In genomic region chr15:62940755-62941361, GRCh38 we compare ENCODE assay signal across 9 cellular contexts.
DNase-seq lines count a peak whose midpoint lies in the region; ATAC-seq, FAIRE-seq and TF ChIP-seq lines count a peak whose summit lies in the region.
"Had no signal": no experiment of that assay in that cellular context is flagged by ENCODE, and none has a peak within 500 bp of the region (broad histone marks: within the 10 kb centered on the region; RNA-seq: fewer than 3 reads in every experiment).

No MANE protein-coding gene starts in this region.

- no peaks in the 10 kb centered on the region for H3K36me3 Mint-ChIP-seq in stimulated activated naive B cell treated with anti-CD40 and anti-IgM and Interleukin-4, amounts not matched to agents 10 μg/mL and 1 μg/mL and 100 μg/mL, for 72 hours
- H3K36me3 Mint-ChIP-seq in endothelial cell (ENCODE audit: low read depth, unreplicated experiment): no peaks in the 10 kb centered on the region

- H3K9me2 ChIP-seq in PC-9 (ENCODE audit: insufficient read depth): no peaks in the 10 kb centered on the region

- H3K79me1 ChIP-seq in neuronal stem cell (ENCODE audit: low read depth, low read length): no peaks in the 10 kb centered on the region

- TF ChIP-seq CTCF in GM13976 (IDR thresholded peaks at IDR 0.05; ENCODE audit: borderline replicate concordance, control extremely low read depth, extremely low read depth, insufficient read depth, missing control alignments) (no peak), PC-9 (conservative IDR thresholded peaks at IDR 0.05) (no peak), esophagus squamous epithelium (IDR thresholded peaks at IDR 0.05) (no peak), D721Med (IDR thresholded peaks at IDR 0.05; ENCODE audit: insufficient read depth, missing control alignments) (no peak), endothelial cell (IDR thresholded peaks at IDR 0.05; ENCODE audit: unreplicated experiment) (no peak)

- H3K4me2 ChIP-seq in PC-9 (peak overlapping the region; percentile 64), neuronal stem cell (ENCODE audit: insufficient read depth, low read length, poor library complexity, severe bottlenecking) (no peak overlapping the region)

- H2AK5ac ChIP-seq in neuronal stem cell (ENCODE audit: low read depth, low read length): peak overlapping the region; percentile 83

- H3K9me3 ChIP-seq in PC-9 (ENCODE audit: insufficient read depth, low read depth): no peaks in the 10 kb centered on the region
- H3K9me3 ChIP-seq in esophagus squamous epithelium: no peaks in the 10 kb centered on the region
- no peaks in the 10 kb centered on the region for H3K9me3 ChIP-seq in neuronal stem cell (replicated peaks in 1 of 2; ENCODE audit: control insufficient read depth in 2 of 2, insufficient read depth in 1 of 2, low read depth in 1 of 2, low read length in 2 of 2)

- peak overlapping the region; percentile 57 for H2BK5ac ChIP-seq in neuronal stem cell (ENCODE audit: low read length)

- in situ Hi-C loops in GM13976 (cut with MboI; ENCODE audit: low sequenced_read_pairs, unreplicated experiment): no loop called here

- H3K27me3 ChIP-seq in PC-9 (ENCODE audit: insufficient read depth, low read depth) (no peaks in the 10 kb centered on the region), esophagus squamous epithelium (peaks cover 0 to 19% (median 0%) of the 10 kb centered on the region in 4 donors), neuronal stem cell (ENCODE audit: control insufficient read depth in 3 of 3, insufficient read depth in 3 of 3, low read depth in 1 of 3, low read length in 3 of 3) (peaks cover 0 to 13% (median 0%) of the 10 kb centered on the region in 3 experiments)

- peak; percentile 32 for DNase-seq in GM13976 (ENCODE audit: low spot score)
- peak; percentile 43 to 74 for DNase-seq in PC-9
- no peak for DNase-seq in esophagus squamous epithelium (lab: John Stamatoyannopoulos, UW)
- no peak for DNase-seq in neuronal stem cell (ENCODE audit: low spot score)
- DNase-seq in D721Med (ENCODE audit: insufficient read length, low spot score): no peak
- no peak for DNase-seq in stimulated activated naive B cell treated with anti-CD40 and anti-IgM and Interleukin-4, amounts not matched to agents 10 μg/mL and 1 μg/mL and 100 μg/mL, for 72 hours
- DNase-seq in endothelial cell (ENCODE audit: low spot score): no peak
- DNase-seq in activated CD4-positive, CD25-positive, alpha-beta regulatory T cell (lab: John Stamatoyannopoulos, UW): no peak

- H2BK12ac ChIP-seq in neuronal stem cell (ENCODE audit: low read length): peak overlapping the region; percentile 91

- no peaks in the 10 kb centered on the region for H4K20me1 ChIP-seq in PC-9 (ENCODE audit: insufficient read depth)

- no peak for ATAC-seq in stimulated activated naive B cell treated with anti-CD40 and anti-IgM and Interleukin-4, amounts not matched to agents 10 μg/mL and 1 μg/mL and 100 μg/mL, for 72 hours (replicated peaks)
- ATAC-seq: K562 had no signal

- H3K27ac ChIP-seq in PC-9 (peak overlapping the region; percentile 55), esophagus squamous epithelium (peak overlapping the region; percentile 48 to 84 (median 74)), neuronal stem cell (replicated peaks; ENCODE audit: low read length) (no peak overlapping the region)

- H3K4me1 ChIP-seq in PC-9 (replicated peaks; ENCODE audit: insufficient read depth) (peaks cover 29% of the 10 kb centered on the region), esophagus squamous epithelium (peaks cover 0 to 23% (median 14%) of the 10 kb centered on the region in 3 donors), neuronal stem cell (ENCODE audit: control insufficient read depth in 2 of 2, insufficient read depth in 1 of 2, low read depth in 1 of 2, low read length in 2 of 2) (peaks cover 8 to 10% of the 10 kb centered on the region in 2 donors)

- H2AFZ ChIP-seq in PC-9 (0 out of 2 replicates have a peak overlapping the region, but pooled peaks have one; percentile 25), neuronal stem cell (ENCODE audit: low read length) (peak overlapping the region; percentile 65)

- intact Hi-C loops in PC-9 (cut with micrococcal nuclease; ENCODE audit: unreplicated experiment) (no loop called here), esophagus squamous epithelium (cut with DNase I) (no loop called here)

- peaks cover 34 to 45% of the 10 kb centered on the region in 2 donors for H3K27me3 Mint-ChIP-seq in stimulated activated naive B cell treated with anti-CD40 and anti-IgM and Interleukin-4, amounts not matched to agents 10 μg/mL and 1 μg/mL and 100 μg/mL, for 72 hours
- H3K27me3 Mint-ChIP-seq in endothelial cell (ENCODE audit: unreplicated experiment): peaks cover 2% of the 10 kb centered on the region

- H3K14ac ChIP-seq in neuronal stem cell (ENCODE audit: low read length): no peak overlapping the region

- TF ChIP-seq POLR2A in esophagus squamous epithelium (IDR thresholded peaks at IDR 0.05): no peak

- peak overlapping the region; percentile 42 for H2BK15ac ChIP-seq in neuronal stem cell (ENCODE audit: low read length)

- H3K9ac ChIP-seq in neuronal stem cell (ENCODE audit: low read depth, low read length, poor library complexity): peak overlapping the region; percentile 9

- H3K36me3 ChIP-seq in PC-9 (ENCODE audit: low read depth): no peaks in the 10 kb centered on the region
- H3K36me3 ChIP-seq in esophagus squamous epithelium: no peaks in the 10 kb centered on the region
- no peaks in the 10 kb centered on the region for H3K36me3 ChIP-seq in neuronal stem cell (replicated peaks in 1 of 2; ENCODE audit: control insufficient read depth in 2 of 2, insufficient read depth in 2 of 2, low read length in 2 of 2)

- no peak overlapping the region for H4K8ac ChIP-seq in neuronal stem cell (ENCODE audit: low read depth, low read length)

- H4K91ac ChIP-seq in neuronal stem cell (ENCODE audit: low read depth, low read length, poor library complexity): peak overlapping the region; percentile 56

- POLR2A ChIA-PET in PC-9 (lab: Charles Lee; ENCODE audit: unreplicated experiment): interaction anchor here (0.5 kb wide), 1 partner anchor 51 kb away, joined by 3 read pairs; no protein-coding TSS in a partner anchor

- no peak overlapping the region for H3K27ac Mint-ChIP-seq in stimulated activated naive B cell treated with anti-CD40 and anti-IgM and Interleukin-4, amounts not matched to agents 10 μg/mL and 1 μg/mL and 100 μg/mL, for 72 hours
- H3K27ac Mint-ChIP-seq in endothelial cell (ENCODE audit: unreplicated experiment): no peak overlapping the region

- BruUV-seq in PC-9 (replicated peaks; lab: Mats Ljungman, UMichigan): no TSS peak

- peaks cover 18% of the 10 kb centered on the region for H3F3A ChIP-seq in PC-9 (ENCODE audit: insufficient read depth, low read depth)

- peaks cover 0 to under 1% of the 10 kb centered on the region in 2 donors for H3K4me1 Mint-ChIP-seq in stimulated activated naive B cell treated with anti-CD40 and anti-IgM and Interleukin-4, amounts not matched to agents 10 μg/mL and 1 μg/mL and 100 μg/mL, for 72 hours
- H3K4me1 Mint-ChIP-seq in endothelial cell (ENCODE audit: unreplicated experiment): peaks cover 2% of the 10 kb centered on the region

- 13 to 47% methylated on average over 7 to 8 of the region's 11 CpGs for WGBS in esophagus squamous epithelium, 2 donors
- no CpG with 5 or more reads among the region's 11 CpGs for WGBS in neuronal stem cell (ENCODE audit: extremely low coverage in 2 of 2, insufficient read length in 2 of 2, insufficient replicate concordance in 1 of 2), 2 donors

- no peak overlapping the region for H3K4me3 ChIP-seq in PC-9
- no peak overlapping the region for H3K4me3 ChIP-seq in esophagus squamous epithelium
- no peak overlapping the region for H3K4me3 ChIP-seq in neuronal stem cell (ENCODE audit: low read length in 2 of 2)
- H3K4me3 ChIP-seq: K562 had no signal

- H3K9me3 Mint-ChIP-seq in stimulated activated naive B cell treated with anti-CD40 and anti-IgM and Interleukin-4, amounts not matched to agents 10 μg/mL and 1 μg/mL and 100 μg/mL, for 72 hours: no peaks in the 10 kb centered on the region
- no peaks in the 10 kb centered on the region for H3K9me3 Mint-ChIP-seq in endothelial cell (ENCODE audit: unreplicated experiment)

- CTCF ChIA-PET in PC-9 (lab: Charles Lee): interaction anchor here (1.5 kb wide), 1 partner anchor 107 kb away, joined by 9 read pairs; no protein-coding TSS in a partner anchor

- no peak overlapping the region for H3K23ac ChIP-seq in neuronal stem cell (ENCODE audit: low read depth, low read length, poor library complexity)

- no peak for FAIRE-seq in D721Med (lab: Jason Lieb, UNC)
- FAIRE-seq: K562 had no signal

- no peak overlapping the region for H3K4me3 Mint-ChIP-seq in stimulated activated naive B cell treated with anti-CD40 and anti-IgM and Interleukin-4, amounts not matched to agents 10 μg/mL and 1 μg/mL and 100 μg/mL, for 72 hours
- no peak overlapping the region for H3K4me3 Mint-ChIP-seq in endothelial cell (ENCODE audit: unreplicated experiment)

- H2BK120ac ChIP-seq in neuronal stem cell (ENCODE audit: low read depth, low read length): no peak overlapping the region

- peak overlapping the region; percentile 76 for H3K18ac ChIP-seq in neuronal stem cell (ENCODE audit: low read length)

- no peak overlapping the region for H3K4ac ChIP-seq in neuronal stem cell (ENCODE audit: low read length)

- no peaks in the 10 kb centered on the region for H3K79me2 ChIP-seq in PC-9 (ENCODE audit: low read depth)

Comparison
In these comparisons a context has a peak if more than half of its experiments do, and no peak if none do; other contexts are left out.
1. DNase-seq: peak in GM13976 (single experiment) and PC-9 (2 of 2); none in esophagus squamous epithelium (single experiment), neuronal stem cell (single experiment), D721Med (single experiment), stimulated activated naive B cell treated with anti-CD40 and anti-IgM and Interleukin-4, amounts not matched to agents 10 μg/mL and 1 μg/mL and 100 μg/mL, for 72 hours (single experiment), endothelial cell (single experiment) and activated CD4-positive, CD25-positive, alpha-beta regulatory T cell (0 of 4).